Comparison of ENCODE assay signal across 19 cellular contexts in the genomic region with DNA sequence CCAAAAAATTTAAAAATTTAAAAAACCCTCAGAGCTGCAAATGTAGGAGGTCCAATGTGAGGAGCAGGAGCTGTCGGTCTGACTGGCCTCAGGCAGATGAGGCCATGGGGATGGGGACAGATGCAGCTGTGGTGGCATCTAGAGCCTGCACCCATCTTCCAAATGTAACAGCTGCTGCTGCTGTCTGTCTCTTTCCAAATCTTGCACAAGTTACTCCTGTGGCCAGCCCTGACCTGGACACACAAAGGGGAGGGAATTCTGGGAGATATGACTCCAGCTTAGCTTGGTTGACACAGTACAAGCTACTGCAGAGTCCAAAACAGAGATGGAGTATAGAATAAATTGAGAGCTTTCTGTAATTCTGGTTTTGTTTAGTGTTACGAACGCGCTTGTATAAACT. TPM values are rescaled to one million over a fixed set of nuclear protein-coding genes. Genes with fewer than 3 reads are reported as not detected.
A peak's percentile ranks its signal among the peaks of the same experiment; 100 is the strongest.
DNase-seq lines count a peak whose midpoint lies in the region; ATAC-seq and TF ChIP-seq lines count a peak whose summit lies in the region.
"Had no signal": no experiment of that assay in that cellular context is flagged by ENCODE, and none has a peak within 500 bp of the region (broad histone marks: within the 10 kb centered on the region; RNA-seq: fewer than 3 reads in every experiment).

No MANE protein-coding gene starts in this region.

- H3K9ac ChIP-seq in adipocyte (ENCODE audit: low read length) = no peak overlapping the region

- H3K27me3 ChIP-seq in adipocyte (replicated peaks; ENCODE audit: control insufficient read depth, insufficient read depth, low read length) = peaks cover 15% of the 10 kb centered on the region
- H3K27me3 ChIP-seq in left ventricle myocardium inferior (ENCODE audit: low read depth) = peaks cover 4% of the 10 kb centered on the region
- no peaks in the 10 kb centered on the region for H3K27me3 ChIP-seq in vagina

- intact Hi-C loops in left ventricle myocardium inferior (cut with micrococcal nuclease) = no loop called here
- intact Hi-C loops in sciatic nerve (cut with DNase I) = no loop called here
- intact Hi-C loops in vagina (cut with DNase I) = no loop called here

- DNase-seq in adipocyte (ENCODE audit: low read depth) (peak; percentile 4), left ventricle myocardium inferior (no peak), sciatic nerve (ENCODE audit: low spot score) (no peak), vagina (ENCODE audit: extremely low spot score in 2 of 2) (peak in 1 of 2 donors; percentile 87), H4 (ENCODE audit: low spot score) (no peak), A172 (ENCODE audit: low spot score) (no peak)
- DNase-seq: CD8-positive, alpha-beta memory T cell; DND-41; GDM1; HFFc6; NCI-H1092; NCI-H226; NCI-H69; NK-92 treated with Interleukin-12 subunit alpha and Interleukin-12 subunit beta, amount 100 ng/mL, for 24 hours; OCI-M1 had no signal

- ATAC-seq in sciatic nerve (peak; percentile 48), GM21367 (IDR thresholded peaks at IDR 0.05; ENCODE audit: unreplicated experiment) (no peak)
- ATAC-seq: K562 had no signal

- peaks cover 2% of the 10 kb centered on the region for H3K4me1 ChIP-seq in adipocyte (ENCODE audit: control insufficient read depth, insufficient read depth, low read length)
- peaks cover 17% of the 10 kb centered on the region for H3K4me1 ChIP-seq in left ventricle myocardium inferior
- peaks cover 17% of the 10 kb centered on the region for H3K4me1 ChIP-seq in vagina

- TF ChIP-seq POLR2A in vagina (IDR thresholded peaks at IDR 0.05) = no peak

- H3K36me3 ChIP-seq in adipocyte (ENCODE audit: control insufficient read depth, insufficient read depth, low read length, severe bottlenecking) = no peaks in the 10 kb centered on the region
- H3K36me3 ChIP-seq in left ventricle myocardium inferior = no peaks in the 10 kb centered on the region
- no peaks in the 10 kb centered on the region for H3K36me3 ChIP-seq in vagina

- H3K4me3 ChIP-seq in adipocyte (ENCODE audit: low read length) (no peak overlapping the region), left ventricle myocardium inferior (no peak overlapping the region), vagina (no peak overlapping the region)
- H3K4me3 ChIP-seq: K562 had no signal

- TF ChIP-seq CTCF in left ventricle myocardium inferior (IDR thresholded peaks at IDR 0.05; ENCODE audit: borderline replicate concordance) (no peak), vagina (IDR thresholded peaks at IDR 0.05) (no peak)

- H3K9me3 ChIP-seq in adipocyte (ENCODE audit: control insufficient read depth, low read length) (peaks cover 9% of the 10 kb centered on the region), left ventricle myocardium inferior (replicated peaks) (peaks cover 6% of the 10 kb centered on the region), vagina (no peaks in the 10 kb centered on the region)

- H3K27ac ChIP-seq in left ventricle myocardium inferior (replicated peaks) (peak overlapping the region; percentile 14), vagina (peak overlapping the region; percentile 69)
- H3K27ac ChIP-seq: HL-60, RWPE1 had no signal

RNA-seq across cellular contexts. Expression of gene RASSF2, which starts 13.5 kb away (rescaled TPM):
- total RNA-seq in left ventricle myocardium inferior (3.0 TPM), sciatic nerve (36.6 TPM), vagina (9.3 TPM)
- total RNA-seq in H4 (2014; rRNA removed; shearing (Covaris generic)) = 3.7 and 4.1 TPM in 2 replicates
- 17.0 and 17.5 TPM in 2 replicates for total RNA-seq in A172 (2014; rRNA removed; shearing (Covaris generic))
